In genomic region chr5:90409318-90410177, GRCh38 we compare ENCODE assay signal across 1 cellular context.
TF ChIP-seq lines count a peak whose summit lies in the region.

CETN3 (minus strand) TSS chr5:90409756; CDS start chr5:90409661, 95 bp downstream.

TF ChIP-seq in K562, 482 proteins besides CTCF, POLR2A, EP300 and RAD21 (continued from another document and continues in another):
- TF ChIP-seq PRDM10 (IDR thresholded peaks at IDR 0.05; ENCODE audit: partially characterized antibody): peak; percentile 23
- TF ChIP-seq ZNF134 (CRISPR knock-in tag; conservative IDR thresholded peaks at IDR 0.05): no peak
- no peak for TF ChIP-seq EZH2 (IDR thresholded peaks at IDR 0.05; ENCODE audit: borderline replicate concordance, low read depth, low read length)
- no peak for TF ChIP-seq TEAD2 (tag; IDR thresholded peaks at IDR 0.05)
- TF ChIP-seq ZNF140 (CRISPR knock-in tag; IDR thresholded peaks at IDR 0.05): no peak
- no peak for TF ChIP-seq HOXB6 (CRISPR knock-in tag; IDR thresholded peaks at IDR 0.05; ENCODE audit: borderline replicate concordance)
- TF ChIP-seq ZBTB34 (CRISPR knock-in tag; IDR thresholded peaks at IDR 0.05): no peak
- no peak for TF ChIP-seq PHF20 (IDR thresholded peaks at IDR 0.05; ENCODE audit: partially characterized antibody)
- no peak for TF ChIP-seq XRCC3 (IDR thresholded peaks at IDR 0.05)
- TF ChIP-seq ZNF121 (CRISPR knock-in tag; conservative IDR thresholded peaks at IDR 0.05): no peak
- no peak for TF ChIP-seq TSC22D4 (tag; IDR thresholded peaks at IDR 0.05)
- no peak for TF ChIP-seq PBX2 (CRISPR knock-in tag; IDR thresholded peaks at IDR 0.05; ENCODE audit: low read depth)
- peak; percentile 80 for TF ChIP-seq PBX2 (tag; conservative IDR thresholded peaks at IDR 0.05; ENCODE audit: low read depth)
- TF ChIP-seq DACH1 (IDR thresholded peaks at IDR 0.05; ENCODE audit: partially characterized antibody): no peak
- TF ChIP-seq NFRKB (IDR thresholded peaks at IDR 0.05; ENCODE audit: low read depth): peak; percentile 98
- TF ChIP-seq ZBTB49 (CRISPR knock-in tag; IDR thresholded peaks at IDR 0.05; ENCODE audit: borderline replicate concordance): no peak
- TF ChIP-seq CGGBP1 (CRISPR knock-in tag; IDR thresholded peaks at IDR 0.05): 0 out of 2 replicates have a peak, but pooled peaks have one; percentile 64
- peak; percentile 63; the same call in 1 of the 2 replicates for TF ChIP-seq GABPB2 (CRISPR knock-in tag; conservative IDR thresholded peaks at IDR 0.05)
- no peak; a peak in 1 of 4 replicates for TF ChIP-seq TRIM24 (IDR thresholded peaks at IDR 0.05)
- TF ChIP-seq ZNF507 (tag; conservative IDR thresholded peaks at IDR 0.05): no peak
- TF ChIP-seq ZFP1 (CRISPR knock-in tag; IDR thresholded peaks at IDR 0.05): no peak
- no peak for TF ChIP-seq ZNF146 (CRISPR knock-in tag; IDR thresholded peaks at IDR 0.05; ENCODE audit: unreplicated experiment)
- TF ChIP-seq HNRNPH1 (optimal IDR thresholded peaks at IDR 0.05; ENCODE audit: low read depth, low read length): no peak
- peak; percentile 73 for TF ChIP-seq ZNF143 (CRISPR knock-in tag; IDR thresholded peaks at IDR 0.05)
- TF ChIP-seq KDM1A (IDR thresholded peaks at IDR 0.05): no peak
- peak; percentile 25; the same call in 1 of the 2 replicates for TF ChIP-seq CTBP1 (IDR thresholded peaks at IDR 0.05; ENCODE audit: borderline replicate concordance)
- TF ChIP-seq ZKSCAN3 (CRISPR knock-in tag; IDR thresholded peaks at IDR 0.05): no peak
- TF ChIP-seq E2F3 (CRISPR knock-in tag; IDR thresholded peaks at IDR 0.05): 0 out of 2 replicates have a peak, but pooled peaks have one; percentile 58
- no peak for TF ChIP-seq ZNF124 (CRISPR knock-in tag; IDR thresholded peaks at IDR 0.05)
- TF ChIP-seq NR1H2 (CRISPR knock-in tag; IDR thresholded peaks at IDR 0.05): no peak
- TF ChIP-seq E2F6 (IDR thresholded peaks at IDR 0.05; ENCODE audit: borderline replicate concordance in 1 of 2, extremely low read depth in 1 of 2, insufficient read depth in 1 of 2, insufficient read length in 1 of 2, low read depth in 1 of 2, low read length in 1 of 2, poor library complexity in 1 of 2, severe bottlenecking in 1 of 2): peak; percentile 72 to 76
- TF ChIP-seq ZNF639 (CRISPR knock-in tag; conservative IDR thresholded peaks at IDR 0.05 in 1 of 2, IDR thresholded peaks at IDR 0.05 in 1 of 2): peak in 1 of 2 experiments; percentile 63; a peak in 1 of 4 replicates
- TF ChIP-seq ZNF217 (CRISPR knock-in tag; IDR thresholded peaks at IDR 0.05): no peak
- TF ChIP-seq HMGN3 (IDR thresholded peaks at IDR 0.05; ENCODE audit: borderline replicate concordance, extremely low read depth, insufficient read length, low read depth, low read length): no peak
- TF ChIP-seq ZNF444 (CRISPR knock-in tag; IDR thresholded peaks at IDR 0.05): no peak
- no peak for TF ChIP-seq POLR3A (IDR thresholded peaks at IDR 0.05; ENCODE audit: borderline replicate concordance, extremely low read depth, insufficient read depth, insufficient read length)
- no peak for TF ChIP-seq RREB1 (CRISPR knock-in tag; IDR thresholded peaks at IDR 0.05)
- no peak for TF ChIP-seq ZNF197 (CRISPR knock-in tag; IDR thresholded peaks at IDR 0.05; ENCODE audit: low read depth)
- no peak for TF ChIP-seq HINFP (tag; conservative IDR thresholded peaks at IDR 0.05; ENCODE audit: low read depth)
- no peak for TF ChIP-seq TCF7L2 (IDR thresholded peaks at IDR 0.05; ENCODE audit: low read depth, low read length)
- no peak for TF ChIP-seq NFATC3 (IDR thresholded peaks at IDR 0.05)
- peak; percentile 23; the same call in 1 of the 2 replicates for TF ChIP-seq BMI1 (IDR thresholded peaks at IDR 0.05; ENCODE audit: low read length)
- TF ChIP-seq CBX1 (IDR thresholded peaks at IDR 0.05; ENCODE audit: low read depth): peak; percentile 93; the same call in 1 of the 2 replicates
- TF ChIP-seq SLC30A9 (CRISPR knock-in tag; IDR thresholded peaks at IDR 0.05): no peak
- no peak for TF ChIP-seq CCNT2 (IDR thresholded peaks at IDR 0.05; ENCODE audit: borderline replicate concordance, extremely low read depth, insufficient read length, low read depth, low read length)
